In genomic region chr15:46091860-46092450, GRCh38 we compare ENCODE assay signal across 8 cellular contexts.
DNase-seq lines count a peak whose midpoint lies in the region; ATAC-seq and TF ChIP-seq lines count a peak whose summit lies in the region.

No MANE protein-coding gene starts in this region.

- DNase-seq in Daoy (ENCODE audit: low read depth): peak; percentile 14
- DNase-seq in KBM-7: peak; percentile 52
- peak; percentile 59 for DNase-seq in RPMI8226
- peak; percentile 1 for DNase-seq in germinal center (ENCODE audit: low spot score)
- no peak for DNase-seq in upper lobe of right lung
- no peak for DNase-seq in GM19238 (ENCODE audit: insufficient read length, low spot score)

- in situ Hi-C loops in KBM-7 (cut with MboI; ENCODE audit: low pct_unique_long_range_greater_than_20kb, low sequenced_read_pairs): no loop called here

- no peak overlapping the region for H3K4me3 ChIP-seq in upper lobe of right lung

- H3K4me1 ChIP-seq in upper lobe of right lung: no peaks in the 10 kb centered on the region

- no peak overlapping the region for H3K27ac ChIP-seq in upper lobe of right lung

- H3K9me3 ChIP-seq in upper lobe of right lung: no peaks in the 10 kb centered on the region

- no peaks in the 10 kb centered on the region for H3K27me3 ChIP-seq in upper lobe of right lung

- TF ChIP-seq CTCF in upper lobe of right lung (IDR thresholded peaks at IDR 0.05): peak; percentile 49

- H3K36me3 ChIP-seq in upper lobe of right lung: no peaks in the 10 kb centered on the region

- ATAC-seq in upper lobe of right lung (peak; percentile 32), GM18861 (IDR thresholded peaks at IDR 0.05; ENCODE audit: unreplicated experiment) (no peak), GM21717 (IDR thresholded peaks at IDR 0.05; ENCODE audit: unreplicated experiment) (no peak)

- intact Hi-C loops in upper lobe of right lung (cut with DNase I): no loop called here

Comparison
In these comparisons a context has a peak if more than half of its experiments do, and no peak if none do; other contexts are left out.
1. DNase-seq: peak in Daoy (single experiment), KBM-7 (single experiment), RPMI8226 (single experiment) and germinal center (single experiment); none in upper lobe of right lung (single experiment) and GM19238 (single experiment).